Comparison of ENCODE assay signal across 12 cellular contexts in the genomic region with DNA sequence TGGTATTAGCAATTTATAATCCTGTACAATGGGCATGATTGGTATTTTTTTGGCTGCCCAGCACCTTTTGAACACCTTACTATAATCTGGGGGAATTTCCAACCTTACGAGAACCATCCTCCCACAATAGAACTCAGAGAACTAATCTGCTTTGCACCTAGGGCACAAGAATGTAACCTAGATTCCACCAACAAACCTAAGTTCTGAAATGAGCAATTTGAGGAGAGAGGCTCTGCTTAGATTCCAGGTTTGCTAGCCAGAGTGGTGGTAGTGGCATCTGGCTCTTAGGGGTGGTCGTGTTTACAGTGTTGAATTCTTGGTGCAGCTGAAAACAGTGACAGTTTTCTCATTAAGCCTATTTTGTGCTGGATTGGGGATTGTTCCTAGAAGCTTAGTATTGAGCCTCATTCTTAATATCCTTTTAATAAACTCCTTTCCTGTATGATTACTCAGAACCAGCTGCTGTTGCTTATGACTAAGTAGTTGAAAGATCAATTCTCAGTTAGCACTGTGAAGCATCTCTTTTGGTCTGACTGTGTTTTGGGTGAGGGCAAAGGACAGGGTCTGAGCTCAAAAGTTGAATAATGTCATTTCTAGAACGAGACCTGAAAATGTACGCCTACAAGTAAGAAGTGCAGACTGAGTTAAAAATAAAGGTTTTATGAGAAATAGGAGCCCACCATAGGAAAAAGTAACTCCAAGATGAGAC.
DNase-seq lines count a peak whose midpoint lies in the region; ATAC-seq, FAIRE-seq and TF ChIP-seq lines count a peak whose summit lies in the region.
"Had no signal": no experiment of that assay in that cellular context is flagged by ENCODE, and none has a peak within 500 bp of the region (broad histone marks: within the 10 kb centered on the region; RNA-seq: fewer than 3 reads in every experiment).

No MANE protein-coding gene starts in this region.

- peaks cover 8% of the 10 kb centered on the region for H3K9me3 Mint-ChIP-seq in MCF 10A (ENCODE audit: unreplicated experiment)
- peaks cover 7 to 9% of the 10 kb centered on the region in 2 donors for H3K9me3 Mint-ChIP-seq in stimulated activated naive B cell treated with anti-CD40 and anti-IgM and Interleukin-4, amounts not matched to agents 10 μg/mL and 1 μg/mL and 100 μg/mL, for 72 hours

- no peak for FAIRE-seq in RCC 7860 (lab: Jason Lieb, UNC)

- H3K36me3 Mint-ChIP-seq in MCF 10A (ENCODE audit: insufficient read depth, unreplicated experiment) = peaks cover 6% of the 10 kb centered on the region
- peaks cover 15 to 33% of the 10 kb centered on the region in 2 donors for H3K36me3 Mint-ChIP-seq in stimulated activated naive B cell treated with anti-CD40 and anti-IgM and Interleukin-4, amounts not matched to agents 10 μg/mL and 1 μg/mL and 100 μg/mL, for 72 hours

- TF ChIP-seq CTCF in mammary epithelial cell (conservative IDR thresholded peaks at IDR 0.05 in 1 of 2, IDR thresholded peaks at IDR 0.05 in 1 of 2; ENCODE audit: extremely low read depth in 1 of 2, insufficient read depth in 1 of 2, low read depth in 1 of 2, low read length in 2 of 2) (no peak), MCF 10A (IDR thresholded peaks at IDR 0.05; ENCODE audit: unreplicated experiment) (no peak)

- no peak overlapping the region for H3K27ac Mint-ChIP-seq in MCF 10A (ENCODE audit: low read depth, unreplicated experiment)
- peak overlapping the region; percentile 31 for H3K27ac Mint-ChIP-seq in stimulated activated naive B cell treated with anti-CD40 and anti-IgM and Interleukin-4, amounts not matched to agents 10 μg/mL and 1 μg/mL and 100 μg/mL, for 72 hours

- CTCF ChIA-PET in mammary epithelial cell (lab: Charles Lee; ENCODE audit: low non-redundant PET) (no interaction called here), MCF 10A (lab: Yijun Ruan, JAX) (no interaction called here)

- H3K4me1 Mint-ChIP-seq in MCF 10A (ENCODE audit: insufficient read depth, unreplicated experiment) = peaks cover 6% of the 10 kb centered on the region
- H3K4me1 Mint-ChIP-seq in stimulated activated naive B cell treated with anti-CD40 and anti-IgM and Interleukin-4, amounts not matched to agents 10 μg/mL and 1 μg/mL and 100 μg/mL, for 72 hours = peaks cover 5 to 7% of the 10 kb centered on the region in 2 donors

- peak; percentile 92 for ATAC-seq in HG02610 (IDR thresholded peaks at IDR 0.05; ENCODE audit: unreplicated experiment)
- ATAC-seq in stimulated activated naive B cell treated with anti-CD40 and anti-IgM and Interleukin-4, amounts not matched to agents 10 μg/mL and 1 μg/mL and 100 μg/mL, for 72 hours (replicated peaks) = peak in 1 of 2 donors; percentile 72

- DNase-seq in mammary epithelial cell (peak; percentile 16), MCF 10A (ENCODE audit: unreplicated experiment) (no peak), NCI-H524 (lab: John Stamatoyannopoulos, UW) (peak; percentile 15 to 43), head of caudate nucleus (no peak), RCC 7860 (ENCODE audit: low spot score) (no peak), NCI-H1694 (lab: John Stamatoyannopoulos, UW) (no peak)
- DNase-seq in stimulated activated naive B cell treated with anti-CD40 and anti-IgM and Interleukin-4, amounts not matched to agents 10 μg/mL and 1 μg/mL and 100 μg/mL, for 72 hours = no peak
- DNase-seq: esophagus squamous epithelium, naive B cell, NCI-H526 treated with DMSO at 0.1 percent for 48 hours had no signal

- BruUV-seq in mammary epithelial cell (replicated peaks; lab: Mats Ljungman, UMichigan) = no TSS peak
- BruUV-seq in MCF 10A (replicated peaks; lab: Mats Ljungman, UMichigan) = no TSS peak

- in situ Hi-C loops in mammary epithelial cell (cut with MboI; ENCODE audit: low sequenced_read_pairs in 2 of 2) = no loop called here

- no peak overlapping the region for H3K4me3 Mint-ChIP-seq in MCF 10A (ENCODE audit: unreplicated experiment)
- no peak overlapping the region for H3K4me3 Mint-ChIP-seq in stimulated activated naive B cell treated with anti-CD40 and anti-IgM and Interleukin-4, amounts not matched to agents 10 μg/mL and 1 μg/mL and 100 μg/mL, for 72 hours
- H3K4me3 Mint-ChIP-seq: naive B cell had no signal

- H2AFZ ChIP-seq in mammary epithelial cell (ENCODE audit: low read depth, low read length) = no peak overlapping the region

- H3K9me3 ChIP-seq in mammary epithelial cell (replicated peaks; ENCODE audit: insufficient read depth, low read length) = no peaks in the 10 kb centered on the region

- H3K27me3 ChIP-seq in mammary epithelial cell (ENCODE audit: insufficient read depth, low read length) = no peaks in the 10 kb centered on the region
- H3K27me3 ChIP-seq: BLaER1, esophagus squamous epithelium had no signal

- no peaks in the 10 kb centered on the region for H3K27me3 Mint-ChIP-seq in MCF 10A (ENCODE audit: insufficient read depth, unreplicated experiment)
- H3K27me3 Mint-ChIP-seq in stimulated activated naive B cell treated with anti-CD40 and anti-IgM and Interleukin-4, amounts not matched to agents 10 μg/mL and 1 μg/mL and 100 μg/mL, for 72 hours = no peaks in the 10 kb centered on the region
- H3K27me3 Mint-ChIP-seq: naive B cell had no signal

- H3K4me3 ChIP-seq in mammary epithelial cell (replicated peaks in 1 of 3; ENCODE audit: insufficient read depth in 1 of 3, low read depth in 2 of 3, low read length in 3 of 3) = no peak overlapping the region
- H3K4me3 ChIP-seq: BLaER1, esophagus squamous epithelium had no signal

- POLR2A ChIA-PET in MCF 10A (lab: Yijun Ruan, JAX) = interaction anchor here (0.6 kb wide), 1 partner anchor 1981 kb away, joined by 4 read pairs; no protein-coding TSS in a partner anchor

- no peaks in the 10 kb centered on the region for H3K36me3 ChIP-seq in mammary epithelial cell (ENCODE audit: insufficient read depth, low read length)
- H3K36me3 ChIP-seq: esophagus squamous epithelium had no signal

- intact Hi-C loops in mammary epithelial cell (cut with micrococcal nuclease) = no loop called here
- intact Hi-C loops in MCF 10A (cut with micrococcal nuclease) = no loop called here
- intact Hi-C loops in head of caudate nucleus (cut with DNase I) = no loop called here

- dilution Hi-C loops in mammary epithelial cell (cut with HindIII; ENCODE audit: low sequenced_read_pairs) = loop anchor here (5.0 kb wide), 1 partner anchor 38 kb away; no protein-coding TSS in a partner anchor

- H3K9ac ChIP-seq in mammary epithelial cell (ENCODE audit: insufficient read depth, low read length) = no peak overlapping the region
- H3K9ac ChIP-seq: BLaER1 had no signal

- H3K79me2 ChIP-seq in mammary epithelial cell (ENCODE audit: insufficient read depth, low read length) = no peaks in the 10 kb centered on the region

- no peaks in the 10 kb centered on the region for H4K20me1 ChIP-seq in mammary epithelial cell (ENCODE audit: insufficient read depth, low read length)
- H4K20me1 ChIP-seq: BLaER1 had no signal

- no peaks in the 10 kb centered on the region for H3K4me1 ChIP-seq in mammary epithelial cell (ENCODE audit: insufficient read depth, low read length)
- H3K4me1 ChIP-seq: BLaER1, esophagus squamous epithelium had no signal

- 87% methylated on average over 4 of the region's 4 CpGs for WGBS in mammary epithelial cell (ENCODE audit: low coverage, missing lambda C conversion rate)

- no peak overlapping the region for H3K4me2 ChIP-seq in mammary epithelial cell (ENCODE audit: insufficient read depth, low read depth, low read length)
- H3K4me2 ChIP-seq: BLaER1 had no signal

- H3K27ac ChIP-seq in mammary epithelial cell (ENCODE audit: insufficient read depth, low read depth, low read length) = no peak overlapping the region
- H3K27ac ChIP-seq: BLaER1, esophagus squamous epithelium had no signal

Comparison
In these comparisons a context has a peak if more than half of its experiments do, and no peak if none do; other contexts are left out.
1. DNase-seq: peak in mammary epithelial cell (single experiment) and NCI-H524 (2 of 2); none in MCF 10A (single experiment), stimulated activated naive B cell treated with anti-CD40 and anti-IgM and Interleukin-4, amounts not matched to agents 10 μg/mL and 1 μg/mL and 100 μg/mL, for 72 hours (single experiment), head of caudate nucleus (0 of 42), RCC 7860 (single experiment) and NCI-H1694 (single experiment).